ENCODE assay signal across 1 cellular context in the genomic region with DNA sequence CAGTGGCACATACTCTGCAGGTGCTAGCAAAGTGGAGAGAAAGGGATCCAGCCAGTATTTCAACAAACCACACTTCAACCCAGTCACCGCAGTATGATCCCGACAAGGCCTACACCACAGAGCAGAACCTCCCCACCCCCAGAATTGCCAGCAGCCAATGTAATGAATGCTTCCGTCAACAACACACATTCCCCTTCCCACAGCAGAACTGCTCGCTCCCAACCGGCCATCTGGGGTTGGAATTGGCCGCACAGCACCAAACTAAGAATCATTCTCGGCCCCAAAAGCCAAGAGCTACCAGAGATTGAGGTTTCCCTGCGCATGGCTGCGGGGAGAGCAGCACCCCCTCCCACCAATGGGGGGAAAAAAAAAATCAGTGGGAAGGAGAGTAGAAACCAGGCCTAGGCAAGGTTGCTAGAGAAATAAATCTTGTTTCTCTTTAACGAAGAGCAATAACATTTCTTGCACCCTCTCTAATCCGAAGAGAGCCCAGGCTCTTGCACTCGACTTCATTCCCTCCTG.
TF ChIP-seq lines count a peak whose summit lies in the region.

No MANE protein-coding gene starts in this region.

TF ChIP-seq in K562, 482 proteins besides CTCF, POLR2A, EP300 and RAD21 (continued from another document and continues in another):
- TF ChIP-seq MYBL2 (IDR thresholded peaks at IDR 0.05; ENCODE audit: low read depth) (no peak), MYBL2 (CRISPR knock-in tag; IDR thresholded peaks at IDR 0.05; ENCODE audit: borderline replicate concordance) (no peak), RBM22 (IDR thresholded peaks at IDR 0.05; ENCODE audit: low read depth, low read length, poor library complexity, severe bottlenecking) (no peak), HNRNPK (IDR thresholded peaks at IDR 0.05; ENCODE audit: low read depth, low read length, poor library complexity, severe bottlenecking) (no peak), MAFK (IDR thresholded peaks at IDR 0.05; ENCODE audit: low read length) (no peak), RBM34 (IDR thresholded peaks at IDR 0.05; ENCODE audit: borderline replicate concordance, insufficient read depth, low read length) (no peak), FOXJ3 (CRISPR knock-in tag; IDR thresholded peaks at IDR 0.05) (no peak), MEIS2 (IDR thresholded peaks at IDR 0.05; ENCODE audit: partially characterized antibody) (peak; percentile 53), TAF7 (tag; IDR thresholded peaks at IDR 0.05) (no peak), ZNF280A (IDR thresholded peaks at IDR 0.05; ENCODE audit: low read depth, partially characterized antibody) (no peak), ZBTB40 (IDR thresholded peaks at IDR 0.05) (no peak), ZBTB40 (CRISPR knock-in tag; IDR thresholded peaks at IDR 0.05) (no peak), ZKSCAN1 (IDR thresholded peaks at IDR 0.05; ENCODE audit: low read depth, low read length) (no peak), KAT8 (IDR thresholded peaks at IDR 0.05; ENCODE audit: low read depth) (no peak), HOXB6 (CRISPR knock-in tag; IDR thresholded peaks at IDR 0.05; ENCODE audit: borderline replicate concordance) (no peak), NBN (IDR thresholded peaks at IDR 0.05; ENCODE audit: low read depth) (peak; percentile 63), ZNF444 (CRISPR knock-in tag; IDR thresholded peaks at IDR 0.05) (no peak), CXXC5 (CRISPR knock-in tag; IDR thresholded peaks at IDR 0.05) (no peak), NFE2 (IDR thresholded peaks at IDR 0.05; ENCODE audit: low read depth) (no peak), ZNF41 (CRISPR knock-in tag; conservative IDR thresholded peaks at IDR 0.05) (no peak), MAZ (CRISPR knock-in tag; conservative IDR thresholded peaks at IDR 0.05 in 1 of 2, IDR thresholded peaks at IDR 0.05 in 1 of 2) (peak; percentile 32 to 52; a peak in 2 of 4 replicates), TEAD1 (CRISPR knock-in tag; IDR thresholded peaks at IDR 0.05) (peak in 1 of 2 experiments; percentile 49; a peak in 1 of 4 replicates), SNIP1 (IDR thresholded peaks at IDR 0.05; ENCODE audit: low read depth) (no peak), ZNF766 (CRISPR knock-in tag; conservative IDR thresholded peaks at IDR 0.05) (no peak), ASH1L (IDR thresholded peaks at IDR 0.05; ENCODE audit: borderline replicate concordance, low read depth, partially characterized antibody) (no peak), CBX3 (IDR thresholded peaks at IDR 0.05; ENCODE audit: borderline replicate concordance in 1 of 2, low read length in 2 of 2) (0 out of 3 replicates have a peak, but pooled peaks of 1 of the 2 experiments have one; percentile 44), CREM (IDR thresholded peaks at IDR 0.05; ENCODE audit: low read depth) (peak; percentile 65), CEBPB (tag; IDR thresholded peaks at IDR 0.05) (no peak), ZNF644 (tag; IDR thresholded peaks at IDR 0.05; ENCODE audit: low read depth) (no peak), SIN3B (IDR thresholded peaks at IDR 0.05; ENCODE audit: low read depth) (no peak), BCOR (IDR thresholded peaks at IDR 0.05) (no peak), ZFX (CRISPR knock-in tag; IDR thresholded peaks at IDR 0.05) (peak; percentile 59), KLF10 (CRISPR knock-in tag; IDR thresholded peaks at IDR 0.05) (no peak), RNF2 (IDR thresholded peaks at IDR 0.05) (no peak), CHCHD3 (CRISPR knock-in tag; IDR thresholded peaks at IDR 0.05) (no peak), HDAC1 (IDR thresholded peaks at IDR 0.05) (peak in 1 of 2 experiments; percentile 89; a peak in 2 of 4 replicates), ATF1 (CRISPR knock-in tag; IDR thresholded peaks at IDR 0.05) (no peak), ATF1 (tag; IDR thresholded peaks at IDR 0.05) (peak; percentile 27), FOXM1 (IDR thresholded peaks at IDR 0.05; ENCODE audit: low read depth) (no peak), FOXM1 (CRISPR knock-in tag; IDR thresholded peaks at IDR 0.05; ENCODE audit: low read depth) (no peak), POLR3A (IDR thresholded peaks at IDR 0.05; ENCODE audit: borderline replicate concordance, extremely low read depth, insufficient read depth, insufficient read length) (no peak), MEF2A (IDR thresholded peaks at IDR 0.05; ENCODE audit: control insufficient read depth, low read depth, low read length) (no peak), PTRF (tag; IDR thresholded peaks at IDR 0.05) (no peak), RFX5 (IDR thresholded peaks at IDR 0.05; ENCODE audit: low read depth, low read length) (no peak), SAFB2 (IDR thresholded peaks at IDR 0.05; ENCODE audit: borderline replicate concordance, low read depth, low read length, severe bottlenecking) (no peak), MED1 (CRISPR knock-in tag; IDR thresholded peaks at IDR 0.05; ENCODE audit: borderline replicate concordance) (no peak), NEUROD1 (IDR thresholded peaks at IDR 0.05; ENCODE audit: borderline replicate concordance, low read depth, low read length, partially characterized antibody) (no peak), ZNF586 (CRISPR knock-in tag; conservative IDR thresholded peaks at IDR 0.05) (no peak), ELK3 (CRISPR knock-in tag; IDR thresholded peaks at IDR 0.05) (no peak), REST (CRISPR knock-in tag; IDR thresholded peaks at IDR 0.05; ENCODE audit: low read depth) (no peak), ADNP (tag; IDR thresholded peaks at IDR 0.05) (no peak), SRSF3 (IDR thresholded peaks at IDR 0.05; ENCODE audit: insufficient read depth, low read length) (no peak), ZNF707 (CRISPR knock-in tag; conservative IDR thresholded peaks at IDR 0.05) (no peak), POU5F1 (IDR thresholded peaks at IDR 0.05; ENCODE audit: borderline replicate concordance, low read depth, low read length, partially characterized antibody) (no peak), NCOA2 (IDR thresholded peaks at IDR 0.05; ENCODE audit: partially characterized antibody in 2 of 2) (no peak)
- TF ChIP-seq, protein P1, sequence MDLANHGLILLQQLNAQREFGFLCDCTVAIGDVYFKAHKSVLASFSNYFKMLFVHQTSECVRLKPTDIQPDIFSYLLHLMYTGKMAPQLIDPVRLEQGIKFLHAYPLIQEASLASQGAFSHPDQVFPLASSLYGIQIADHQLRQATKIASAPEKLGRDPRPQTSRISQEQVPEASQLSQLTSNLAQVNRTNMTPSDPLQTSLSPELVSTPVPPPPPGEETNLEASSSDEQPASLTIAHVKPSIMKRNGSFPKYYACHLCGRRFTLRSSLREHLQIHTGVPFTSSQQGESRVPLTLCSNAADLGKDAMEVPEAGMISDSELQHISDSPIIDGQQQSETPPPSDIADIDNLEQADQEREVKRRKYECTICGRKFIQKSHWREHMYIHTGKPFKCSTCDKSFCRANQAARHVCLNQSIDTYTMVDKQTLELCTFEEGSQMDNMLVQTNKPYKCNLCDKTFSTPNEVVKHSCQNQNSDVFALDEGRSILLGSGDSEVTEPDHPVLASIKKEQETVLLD (IDR thresholded peaks at IDR 0.05): no peak; the same call in 1 of the 2 replicates
